12 cellular contexts compared by ENCODE assay signal in the genomic region with DNA sequence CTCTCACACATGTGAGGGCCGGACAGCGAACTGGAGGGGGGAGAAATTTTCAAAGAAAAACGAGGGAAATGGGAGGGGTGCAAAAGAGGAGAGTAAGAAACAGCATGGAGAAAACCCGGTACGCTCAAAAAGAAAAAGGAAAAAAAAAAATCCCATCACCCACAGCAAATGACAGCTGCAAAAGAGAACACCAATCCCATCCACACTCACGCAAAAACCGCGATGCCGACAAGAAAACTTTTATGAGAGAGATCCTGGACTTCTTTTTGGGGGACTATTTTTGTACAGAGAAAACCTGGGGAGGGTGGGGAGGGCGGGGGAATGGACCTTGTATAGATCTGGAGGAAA. TPM values are rescaled to one million over a fixed set of nuclear protein-coding genes. Genes with fewer than 3 reads are reported as not detected.
DNase-seq lines count a peak whose midpoint lies in the region; ATAC-seq and TF ChIP-seq lines count a peak whose summit lies in the region.
"Had no signal": no experiment of that assay in that cellular context is flagged by ENCODE, and none has a peak within 500 bp of the region (broad histone marks: within the 10 kb centered on the region; RNA-seq: fewer than 3 reads in every experiment).

No MANE protein-coding gene starts in this region.

- H3K4me3 ChIP-seq in GM23338 (peak overlapping the region; percentile 68), coronary artery (peak overlapping the region; percentile 62), WERI-Rb-1 (ENCODE audit: low read depth, low read length) (no peak overlapping the region)

- H3K79me2 ChIP-seq in GM23338 (replicated peaks; ENCODE audit: insufficient read depth): peaks cover 61% of the 10 kb centered on the region

- no peaks in the 10 kb centered on the region for H3K9me2 ChIP-seq in GM23338 (ENCODE audit: insufficient read depth)

- H3K9me3 Mint-ChIP-seq in GM23338 (peaks cover 5% of the 10 kb centered on the region), neural crest cell (no peaks in the 10 kb centered on the region)

- no peak overlapping the region; the same call in 2 of the 3 replicates for H3K4me3 Mint-ChIP-seq in GM23338
- H3K4me3 Mint-ChIP-seq in neural crest cell: peak overlapping the region; percentile 93

- H3K36me3 ChIP-seq in GM23338 (ENCODE audit: insufficient read depth): no peaks in the 10 kb centered on the region
- no peaks in the 10 kb centered on the region for H3K36me3 ChIP-seq in WERI-Rb-1
- H3K36me3 ChIP-seq: heart right ventricle, spleen had no signal

- no peaks in the 10 kb centered on the region for H4K20me1 ChIP-seq in GM23338 (replicated peaks; ENCODE audit: insufficient read depth)

- H3K4me1 Mint-ChIP-seq in GM23338 (peaks cover 34% of the 10 kb centered on the region), neural crest cell (peaks cover 44% of the 10 kb centered on the region)

- ATAC-seq in GM23338 (no peak), foreskin keratinocyte (no peak)

- peak overlapping the region; percentile 78 for H3K4me2 ChIP-seq in GM23338

- H3K4me1 ChIP-seq in GM23338 (ENCODE audit: insufficient read depth) (peaks cover 29% of the 10 kb centered on the region), foreskin keratinocyte (peaks cover 12% of the 10 kb centered on the region)

- H3K27ac Mint-ChIP-seq in GM23338: peak overlapping the region; percentile 99
- peak overlapping the region; percentile 98 for H3K27ac Mint-ChIP-seq in neural crest cell (ENCODE audit: unreplicated experiment)

- TF ChIP-seq CTCF in GM23338 (conservative IDR thresholded peaks at IDR 0.05; ENCODE audit: low read depth in 2 of 2) (no peak), coronary artery (IDR thresholded peaks at IDR 0.05) (no peak), neural crest cell (conservative IDR thresholded peaks at IDR 0.05) (no peak), foreskin keratinocyte (conservative IDR thresholded peaks at IDR 0.05) (no peak), WERI-Rb-1 (IDR thresholded peaks at IDR 0.05; ENCODE audit: low read depth, low read length) (no peak)

- DNase-seq in GM23338 (ENCODE audit: low spot score) (no peak), NCI-H2107 (lab: John Stamatoyannopoulos, UW) (peak; percentile 25), coronary artery (ENCODE audit: low spot score) (no peak), neural crest cell (ENCODE audit: low read depth, low spot score) (no peak), foreskin melanocyte (no peak), foreskin keratinocyte (no peak), HK-2 (ENCODE audit: unreplicated experiment) (no peak), WERI-Rb-1 (no peak)
- DNase-seq: cerebellar nuclear complex, DND-41, heart right ventricle had no signal

- no peaks in the 10 kb centered on the region for H3K27me3 ChIP-seq in GM23338 (ENCODE audit: insufficient read depth)
- H3K27me3 ChIP-seq in foreskin keratinocyte: peaks cover 61% of the 10 kb centered on the region
- H3K27me3 ChIP-seq in WERI-Rb-1 (ENCODE audit: insufficient read depth, low read depth, severe bottlenecking): peaks cover 92% of the 10 kb centered on the region

- H3K27me3 Mint-ChIP-seq in GM23338 (ENCODE audit: insufficient read depth, low read depth, poor library complexity): peaks cover 20% of the 10 kb centered on the region
- peaks cover 3% of the 10 kb centered on the region for H3K27me3 Mint-ChIP-seq in neural crest cell (ENCODE audit: low read depth)

- H3K27ac ChIP-seq in GM23338 (ENCODE audit: low read depth): peak overlapping the region; percentile 47; the same call in 1 of the 2 replicates
- no peak overlapping the region for H3K27ac ChIP-seq in coronary artery
- no peak overlapping the region for H3K27ac ChIP-seq in foreskin keratinocyte
- H3K27ac ChIP-seq in WERI-Rb-1: no peak overlapping the region
- H3K27ac ChIP-seq: heart right ventricle, spleen had no signal

- no peaks in the 10 kb centered on the region; the same call in 1 of the 2 replicates for H3F3A ChIP-seq in GM23338 (replicated peaks; ENCODE audit: low read depth)

- H3K9me3 ChIP-seq in WERI-Rb-1 (ENCODE audit: severe bottlenecking): no peaks in the 10 kb centered on the region
- H3K9me3 ChIP-seq: heart right ventricle had no signal

- H3K36me3 Mint-ChIP-seq in GM23338 (ENCODE audit: low read depth) (peaks cover 45% of the 10 kb centered on the region), neural crest cell (ENCODE audit: low read depth) (peaks cover 15% of the 10 kb centered on the region)

- no peak overlapping the region for H2AFZ ChIP-seq in GM23338

TF ChIP-seq in GM23338, 12 proteins besides CTCF, POLR2A, EP300 and RAD21 (continues in another document):
- no peak for TF ChIP-seq POLR2AphosphoS5 (IDR thresholded peaks at IDR 0.05; ENCODE audit: low read depth)
- TF ChIP-seq ZNF114 (CRISPR knock-in tag; IDR thresholded peaks at IDR 0.05): no peak
- TF ChIP-seq STAT1 (IDR thresholded peaks at IDR 0.05; ENCODE audit: unreplicated experiment): no peak
- TF ChIP-seq, protein P1, sequence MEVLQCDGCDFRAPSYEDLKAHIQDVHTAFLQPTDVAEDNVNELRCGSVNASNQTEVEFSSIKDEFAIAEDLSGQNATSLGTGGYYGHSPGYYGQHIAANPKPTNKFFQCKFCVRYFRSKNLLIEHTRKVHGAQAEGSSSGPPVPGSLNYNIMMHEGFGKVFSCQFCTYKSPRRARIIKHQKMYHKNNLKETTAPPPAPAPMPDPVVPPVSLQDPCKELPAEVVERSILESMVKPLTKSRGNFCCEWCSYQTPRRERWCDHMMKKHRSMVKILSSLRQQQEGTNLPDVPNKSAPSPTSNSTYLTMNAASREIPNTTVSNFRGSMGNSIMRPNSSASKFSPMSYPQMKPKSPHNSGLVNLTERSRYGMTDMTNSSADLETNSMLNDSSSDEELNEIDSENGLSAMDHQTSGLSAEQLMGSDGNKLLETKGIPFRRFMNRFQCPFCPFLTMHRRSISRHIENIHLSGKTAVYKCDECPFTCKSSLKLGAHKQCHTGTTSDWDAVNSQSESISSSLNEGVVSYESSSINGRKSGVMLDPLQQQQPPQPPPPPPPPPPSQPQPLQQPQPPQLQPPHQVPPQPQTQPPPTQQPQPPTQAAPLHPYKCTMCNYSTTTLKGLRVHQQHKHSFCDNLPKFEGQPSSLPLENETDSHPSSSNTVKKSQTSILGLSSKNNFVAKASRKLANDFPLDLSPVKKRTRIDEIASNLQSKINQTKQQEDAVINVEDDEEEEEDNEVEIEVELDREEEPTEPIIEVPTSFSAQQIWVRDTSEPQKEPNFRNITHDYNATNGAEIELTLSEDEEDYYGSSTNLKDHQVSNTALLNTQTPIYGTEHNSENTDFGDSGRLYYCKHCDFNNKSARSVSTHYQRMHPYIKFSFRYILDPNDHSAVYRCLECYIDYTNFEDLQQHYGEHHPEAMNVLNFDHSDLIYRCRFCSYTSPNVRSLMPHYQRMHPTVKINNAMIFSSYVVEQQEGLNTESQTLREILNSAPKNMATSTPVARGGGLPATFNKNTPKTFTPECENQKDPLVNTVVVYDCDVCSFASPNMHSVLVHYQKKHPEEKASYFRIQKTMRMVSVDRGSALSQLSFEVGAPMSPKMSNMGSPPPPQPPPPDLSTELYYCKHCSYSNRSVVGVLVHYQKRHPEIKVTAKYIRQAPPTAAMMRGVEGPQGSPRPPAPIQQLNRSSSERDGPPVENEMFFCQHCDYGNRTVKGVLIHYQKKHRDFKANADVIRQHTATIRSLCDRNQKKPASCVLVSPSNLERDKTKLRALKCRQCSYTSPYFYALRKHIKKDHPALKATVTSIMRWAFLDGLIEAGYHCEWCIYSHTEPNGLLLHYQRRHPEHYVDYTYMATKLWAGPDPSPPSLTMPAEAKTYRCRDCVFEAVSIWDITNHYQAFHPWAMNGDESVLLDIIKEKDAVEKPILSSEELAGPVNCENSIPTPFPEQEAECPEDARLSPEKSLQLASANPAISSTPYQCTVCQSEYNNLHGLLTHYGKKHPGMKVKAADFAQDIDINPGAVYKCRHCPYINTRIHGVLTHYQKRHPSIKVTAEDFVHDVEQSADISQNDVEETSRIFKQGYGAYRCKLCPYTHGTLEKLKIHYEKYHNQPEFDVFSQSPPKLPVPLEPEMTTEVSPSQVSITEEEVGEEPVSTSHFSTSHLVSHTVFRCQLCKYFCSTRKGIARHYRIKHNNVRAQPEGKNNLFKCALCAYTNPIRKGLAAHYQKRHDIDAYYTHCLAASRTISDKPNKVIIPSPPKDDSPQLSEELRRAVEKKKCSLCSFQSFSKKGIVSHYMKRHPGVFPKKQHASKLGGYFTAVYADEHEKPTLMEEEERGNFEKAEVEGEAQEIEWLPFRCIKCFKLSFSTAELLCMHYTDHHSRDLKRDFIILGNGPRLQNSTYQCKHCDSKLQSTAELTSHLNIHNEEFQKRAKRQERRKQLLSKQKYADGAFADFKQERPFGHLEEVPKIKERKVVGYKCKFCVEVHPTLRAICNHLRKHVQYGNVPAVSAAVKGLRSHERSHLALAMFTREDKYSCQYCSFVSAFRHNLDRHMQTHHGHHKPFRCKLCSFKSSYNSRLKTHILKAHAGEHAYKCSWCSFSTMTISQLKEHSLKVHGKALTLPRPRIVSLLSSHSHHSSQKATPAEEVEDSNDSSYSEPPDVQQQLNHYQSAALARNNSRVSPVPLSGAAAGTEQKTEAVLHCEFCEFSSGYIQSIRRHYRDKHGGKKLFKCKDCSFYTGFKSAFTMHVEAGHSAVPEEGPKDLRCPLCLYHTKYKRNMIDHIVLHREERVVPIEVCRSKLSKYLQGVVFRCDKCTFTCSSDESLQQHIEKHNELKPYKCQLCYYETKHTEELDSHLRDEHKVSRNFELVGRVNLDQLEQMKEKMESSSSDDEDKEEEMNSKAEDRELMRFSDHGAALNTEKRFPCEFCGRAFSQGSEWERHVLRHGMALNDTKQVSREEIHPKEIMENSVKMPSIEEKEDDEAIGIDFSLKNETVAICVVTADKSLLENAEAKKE (CRISPR knock-in tag; IDR thresholded peaks at IDR 0.05): no peak
- no peak for TF ChIP-seq JUNB (IDR thresholded peaks at IDR 0.05; ENCODE audit: unreplicated experiment)
- no peak for TF ChIP-seq CREB1 (CRISPR knock-in tag; IDR thresholded peaks at IDR 0.05; ENCODE audit: low read depth)
- TF ChIP-seq ZNF331 (CRISPR knock-in tag; IDR thresholded peaks at IDR 0.05; ENCODE audit: low read depth): no peak

RNA-seq across cellular contexts. Expression of a gene that starts 1.5 kb away (rescaled TPM):
- 211 and 228 TPM in 2 replicates for total RNA-seq in GM23338 (2014; rRNA removed; shearing (Covaris generic))
- polyA plus RNA-seq in GM23338 (2016; fragmentation: Nextera tagmentation; extraction: Ambion mirVana) (105 and 117 TPM in 2 replicates), foreskin keratinocyte (0.03 and 0.09 TPM in 2 replicates)
- total RNA-seq in neural crest cell (105 and 110 TPM in 2 replicates), foreskin keratinocyte (0.07 and 0.32 TPM in 2 replicates)

Comparison
In these comparisons a context has a peak if more than half of its experiments do, and no peak if none do; other contexts are left out.
1. RNA of a gene that starts 1.5 kb away (total RNA-seq): 211 to 228 TPM in GM23338 and 105 to 110 TPM in neural crest cell; 0.07 to 0.32 TPM in foreskin keratinocyte; every median in the first group is over 10 times any median in the second.